In the genomic region with DNA sequence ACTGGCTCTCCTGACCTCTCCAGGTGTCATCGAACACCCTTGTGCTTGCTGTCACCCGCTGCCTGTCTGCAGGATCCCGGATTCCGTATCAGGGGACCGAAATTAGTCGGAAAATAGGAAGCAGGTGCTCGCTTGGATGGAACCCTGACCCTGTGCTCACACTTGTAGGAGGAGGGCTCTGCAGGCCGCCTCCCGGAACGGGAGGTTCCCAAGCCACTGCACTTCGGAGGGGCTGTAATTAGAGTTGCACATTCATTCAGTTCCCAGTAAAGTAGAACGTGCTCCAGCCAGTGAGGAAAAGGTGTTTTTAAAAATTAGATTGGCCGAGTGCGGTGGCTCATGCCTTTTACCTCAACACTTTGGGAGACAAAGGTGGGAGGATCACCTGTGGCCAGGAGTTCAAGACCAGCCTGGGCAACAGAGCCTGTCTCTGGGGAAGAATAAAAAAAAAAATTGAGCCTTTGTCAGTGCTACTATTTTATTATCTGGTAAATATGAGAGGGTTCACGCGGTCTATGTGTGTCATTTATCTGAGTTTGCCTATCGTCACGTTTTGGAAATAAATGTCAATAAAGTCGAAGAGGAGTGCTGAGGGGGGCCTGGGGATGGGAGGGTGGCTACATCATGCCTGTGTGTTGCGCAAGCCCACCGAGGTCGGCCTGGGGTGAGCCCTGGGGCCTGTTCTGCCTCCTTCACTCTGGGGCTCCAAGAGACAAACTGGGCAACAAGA, we compare ENCODE assay signal across 1 cellular context.
TF ChIP-seq lines count a peak whose summit lies in the region.

No MANE protein-coding gene starts in this region.

TF ChIP-seq in HepG2, 621 proteins besides CTCF, POLR2A, EP300 and RAD21 (continued from another document and continues in another):
- TF ChIP-seq, protein P1, sequence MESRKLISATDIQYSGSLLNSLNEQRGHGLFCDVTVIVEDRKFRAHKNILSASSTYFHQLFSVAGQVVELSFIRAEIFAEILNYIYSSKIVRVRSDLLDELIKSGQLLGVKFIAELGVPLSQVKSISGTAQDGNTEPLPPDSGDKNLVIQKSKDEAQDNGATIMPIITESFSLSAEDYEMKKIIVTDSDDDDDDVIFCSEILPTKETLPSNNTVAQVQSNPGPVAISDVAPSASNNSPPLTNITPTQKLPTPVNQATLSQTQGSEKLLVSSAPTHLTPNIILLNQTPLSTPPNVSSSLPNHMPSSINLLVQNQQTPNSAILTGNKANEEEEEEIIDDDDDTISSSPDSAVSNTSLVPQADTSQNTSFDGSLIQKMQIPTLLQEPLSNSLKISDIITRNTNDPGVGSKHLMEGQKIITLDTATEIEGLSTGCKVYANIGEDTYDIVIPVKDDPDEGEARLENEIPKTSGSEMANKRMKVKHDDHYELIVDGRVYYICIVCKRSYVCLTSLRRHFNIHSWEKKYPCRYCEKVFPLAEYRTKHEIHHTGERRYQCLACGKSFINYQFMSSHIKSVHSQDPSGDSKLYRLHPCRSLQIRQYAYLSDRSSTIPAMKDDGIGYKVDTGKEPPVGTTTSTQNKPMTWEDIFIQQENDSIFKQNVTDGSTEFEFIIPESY (CRISPR knock-in tag; IDR thresholded peaks at IDR 0.05), result peak; percentile 89
- TF ChIP-seq SOX5 (CRISPR knock-in tag; IDR thresholded peaks at IDR 0.05; ENCODE audit: borderline replicate concordance) (peak; percentile 86), ZNF781 (CRISPR knock-in tag; IDR thresholded peaks at IDR 0.05; ENCODE audit: borderline replicate concordance, not compliant biosample characterization) (peak; percentile 96), ZNF326 (CRISPR knock-in tag; IDR thresholded peaks at IDR 0.05; ENCODE audit: borderline replicate concordance) (no peak), MIXL1 (CRISPR knock-in tag; IDR thresholded peaks at IDR 0.05) (peak; percentile 100), ZNF335 (CRISPR knock-in tag; IDR thresholded peaks at IDR 0.05) (peak; percentile 94), ZSCAN5A (CRISPR knock-in tag; IDR thresholded peaks at IDR 0.05; ENCODE audit: borderline replicate concordance) (peak; percentile 98), ZC3H4 (CRISPR knock-in tag; IDR thresholded peaks at IDR 0.05; ENCODE audit: borderline replicate concordance) (peak; percentile 53; the same call in 1 of the 2 replicates), ZNF660 (CRISPR knock-in tag; IDR thresholded peaks at IDR 0.05; ENCODE audit: borderline replicate concordance, low read depth) (no peak), ESRRA (CRISPR knock-in tag; IDR thresholded peaks at IDR 0.05; ENCODE audit: low read depth) (peak; percentile 36; the same call in 1 of the 2 replicates), HCFC1 (IDR thresholded peaks at IDR 0.05; ENCODE audit: low read depth, low read length) (peak; percentile 74), ZNF460 (CRISPR knock-in tag; IDR thresholded peaks at IDR 0.05; ENCODE audit: borderline replicate concordance) (no peak; the same call in 1 of the 2 replicates), SRY (CRISPR knock-in tag; IDR thresholded peaks at IDR 0.05) (0 out of 2 replicates have a peak, but pooled peaks have one; percentile 71), ZNF879 (CRISPR knock-in tag; IDR thresholded peaks at IDR 0.05) (peak; percentile 82; the same call in 1 of the 2 replicates), ZNF552 (CRISPR knock-in tag; IDR thresholded peaks at IDR 0.05; ENCODE audit: borderline replicate concordance) (0 out of 2 replicates have a peak, but pooled peaks have one; percentile 26), ZNF256 (CRISPR knock-in tag; conservative IDR thresholded peaks at IDR 0.05) (peak; percentile 95), SSRP1 (CRISPR knock-in tag; IDR thresholded peaks at IDR 0.05) (0 out of 2 replicates have a peak, but pooled peaks have one; percentile 75), IRF2 (CRISPR knock-in tag; IDR thresholded peaks at IDR 0.05) (peak; percentile 98), ARID2 (CRISPR knock-in tag; IDR thresholded peaks at IDR 0.05; ENCODE audit: borderline replicate concordance) (peak; percentile 90), YEATS4 (CRISPR knock-in tag; IDR thresholded peaks at IDR 0.05; ENCODE audit: borderline replicate concordance) (peak; percentile 99), DDIT3 (CRISPR knock-in tag; IDR thresholded peaks at IDR 0.05) (0 out of 2 replicates have a peak, but pooled peaks have one; percentile 11), KDM1A (CRISPR knock-in tag; IDR thresholded peaks at IDR 0.05) (0 out of 2 replicates have a peak, but pooled peaks have one; percentile 42), ZSCAN25 (CRISPR knock-in tag; IDR thresholded peaks at IDR 0.05) (peak; percentile 89), HMG20B (CRISPR knock-in tag; conservative IDR thresholded peaks at IDR 0.05) (peak; percentile 91), MTF1 (CRISPR knock-in tag; IDR thresholded peaks at IDR 0.05) (peak; percentile 35; the same call in 1 of the 2 replicates), FOXP1 (IDR thresholded peaks at IDR 0.05) (no peak), FOXP1 (CRISPR knock-in tag; IDR thresholded peaks at IDR 0.05) (peak; percentile 87), MNT (IDR thresholded peaks at IDR 0.05) (no peak), ZC3H13 (CRISPR knock-in tag; IDR thresholded peaks at IDR 0.05) (peak; percentile 59; the same call in 1 of the 2 replicates), ZNF34 (CRISPR knock-in tag; IDR thresholded peaks at IDR 0.05; ENCODE audit: borderline replicate concordance) (no peak), ZKSCAN5 (CRISPR knock-in tag; IDR thresholded peaks at IDR 0.05) (peak; percentile 84), NFKBIZ (CRISPR knock-in tag; IDR thresholded peaks at IDR 0.05) (peak; percentile 86; the same call in 1 of the 2 replicates), ONECUT2 (CRISPR knock-in tag; IDR thresholded peaks at IDR 0.05) (peak; percentile 50; the same call in 1 of the 2 replicates), ZNF275 (CRISPR knock-in tag; IDR thresholded peaks at IDR 0.05; ENCODE audit: borderline replicate concordance) (peak; percentile 97), ZNF644 (CRISPR knock-in tag; IDR thresholded peaks at IDR 0.05; ENCODE audit: low read depth) (peak; percentile 71; the same call in 1 of the 2 replicates), HNF4A (CRISPR knock-in tag; IDR thresholded peaks at IDR 0.05) (peak; percentile 80)
- TF ChIP-seq, protein P2, sequence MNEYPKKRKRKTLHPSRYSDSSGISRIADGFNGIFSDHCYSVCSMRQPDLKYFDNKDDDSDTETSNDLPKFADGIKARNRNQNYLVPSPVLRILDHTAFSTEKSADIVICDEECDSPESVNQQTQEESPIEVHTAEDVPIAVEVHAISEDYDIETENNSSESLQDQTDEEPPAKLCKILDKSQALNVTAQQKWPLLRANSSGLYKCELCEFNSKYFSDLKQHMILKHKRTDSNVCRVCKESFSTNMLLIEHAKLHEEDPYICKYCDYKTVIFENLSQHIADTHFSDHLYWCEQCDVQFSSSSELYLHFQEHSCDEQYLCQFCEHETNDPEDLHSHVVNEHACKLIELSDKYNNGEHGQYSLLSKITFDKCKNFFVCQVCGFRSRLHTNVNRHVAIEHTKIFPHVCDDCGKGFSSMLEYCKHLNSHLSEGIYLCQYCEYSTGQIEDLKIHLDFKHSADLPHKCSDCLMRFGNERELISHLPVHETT (CRISPR knock-in tag; conservative IDR thresholded peaks at IDR 0.05), result peak; percentile 97
- TF ChIP-seq, protein P3, sequence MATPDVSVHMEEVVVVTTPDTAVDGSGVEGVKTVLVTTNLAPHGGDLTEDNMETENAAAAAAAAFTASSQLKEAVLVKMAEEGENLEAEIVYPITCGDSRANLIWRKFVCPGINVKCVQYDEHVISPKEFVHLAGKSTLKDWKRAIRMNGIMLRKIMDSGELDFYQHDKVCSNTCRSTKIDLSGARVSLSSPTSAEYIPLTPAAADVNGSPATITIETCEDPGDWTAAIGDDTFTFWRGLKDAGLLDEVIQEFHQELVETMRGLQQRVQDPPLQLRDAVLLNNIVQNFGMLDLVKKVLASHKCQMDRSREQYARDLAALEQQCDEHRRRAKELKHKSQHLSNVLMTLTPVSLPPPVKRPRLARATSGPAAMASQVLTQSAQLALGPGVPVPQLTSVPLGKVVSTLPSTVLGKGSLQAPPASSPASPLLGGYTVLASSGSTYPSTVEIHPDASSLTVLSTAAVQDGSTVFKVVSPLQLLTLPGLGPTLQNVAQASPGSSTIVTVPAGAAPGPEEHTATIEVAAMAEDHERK (CRISPR knock-in tag; IDR thresholded peaks at IDR 0.05; ENCODE audit: low read depth), result peak; percentile 82
- TF ChIP-seq, protein P4, sequence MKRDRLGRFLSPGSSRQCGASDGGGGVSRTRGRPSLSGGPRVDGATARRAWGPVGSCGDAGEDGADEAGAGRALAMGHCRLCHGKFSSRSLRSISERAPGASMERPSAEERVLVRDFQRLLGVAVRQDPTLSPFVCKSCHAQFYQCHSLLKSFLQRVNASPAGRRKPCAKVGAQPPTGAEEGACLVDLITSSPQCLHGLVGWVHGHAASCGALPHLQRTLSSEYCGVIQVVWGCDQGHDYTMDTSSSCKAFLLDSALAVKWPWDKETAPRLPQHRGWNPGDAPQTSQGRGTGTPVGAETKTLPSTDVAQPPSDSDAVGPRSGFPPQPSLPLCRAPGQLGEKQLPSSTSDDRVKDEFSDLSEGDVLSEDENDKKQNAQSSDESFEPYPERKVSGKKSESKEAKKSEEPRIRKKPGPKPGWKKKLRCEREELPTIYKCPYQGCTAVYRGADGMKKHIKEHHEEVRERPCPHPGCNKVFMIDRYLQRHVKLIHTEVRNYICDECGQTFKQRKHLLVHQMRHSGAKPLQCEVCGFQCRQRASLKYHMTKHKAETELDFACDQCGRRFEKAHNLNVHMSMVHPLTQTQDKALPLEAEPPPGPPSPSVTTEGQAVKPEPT (CRISPR knock-in tag; IDR thresholded peaks at IDR 0.05; ENCODE audit: low read depth), result peak; percentile 94
- TF ChIP-seq, protein P5, sequence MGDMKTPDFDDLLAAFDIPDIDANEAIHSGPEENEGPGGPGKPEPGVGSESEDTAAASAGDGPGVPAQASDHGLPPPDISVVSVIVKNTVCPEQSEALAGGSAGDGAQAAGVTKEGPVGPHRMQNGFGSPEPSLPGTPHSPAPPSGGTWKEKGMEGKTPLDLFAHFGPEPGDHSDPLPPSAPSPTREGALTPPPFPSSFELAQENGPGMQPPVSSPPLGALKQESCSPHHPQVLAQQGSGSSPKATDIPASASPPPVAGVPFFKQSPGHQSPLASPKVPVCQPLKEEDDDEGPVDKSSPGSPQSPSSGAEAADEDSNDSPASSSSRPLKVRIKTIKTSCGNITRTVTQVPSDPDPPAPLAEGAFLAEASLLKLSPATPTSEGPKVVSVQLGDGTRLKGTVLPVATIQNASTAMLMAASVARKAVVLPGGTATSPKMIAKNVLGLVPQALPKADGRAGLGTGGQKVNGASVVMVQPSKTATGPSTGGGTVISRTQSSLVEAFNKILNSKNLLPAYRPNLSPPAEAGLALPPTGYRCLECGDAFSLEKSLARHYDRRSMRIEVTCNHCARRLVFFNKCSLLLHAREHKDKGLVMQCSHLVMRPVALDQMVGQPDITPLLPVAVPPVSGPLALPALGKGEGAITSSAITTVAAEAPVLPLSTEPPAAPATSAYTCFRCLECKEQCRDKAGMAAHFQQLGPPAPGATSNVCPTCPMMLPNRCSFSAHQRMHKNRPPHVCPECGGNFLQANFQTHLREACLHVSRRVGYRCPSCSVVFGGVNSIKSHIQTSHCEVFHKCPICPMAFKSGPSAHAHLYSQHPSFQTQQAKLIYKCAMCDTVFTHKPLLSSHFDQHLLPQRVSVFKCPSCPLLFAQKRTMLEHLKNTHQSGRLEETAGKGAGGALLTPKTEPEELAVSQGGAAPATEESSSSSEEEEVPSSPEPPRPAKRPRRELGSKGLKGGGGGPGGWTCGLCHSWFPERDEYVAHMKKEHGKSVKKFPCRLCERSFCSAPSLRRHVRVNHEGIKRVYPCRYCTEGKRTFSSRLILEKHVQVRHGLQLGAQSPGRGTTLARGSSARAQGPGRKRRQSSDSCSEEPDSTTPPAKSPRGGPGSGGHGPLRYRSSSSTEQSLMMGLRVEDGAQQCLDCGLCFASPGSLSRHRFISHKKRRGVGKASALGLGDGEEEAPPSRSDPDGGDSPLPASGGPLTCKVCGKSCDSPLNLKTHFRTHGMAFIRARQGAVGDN (CRISPR knock-in tag; IDR thresholded peaks at IDR 0.05), result peak; percentile 88
